In genomic region chr4:109993116-109993515, GRCh38 we compare ENCODE assay signal across 21 cellular contexts.
DNase-seq lines count a peak whose midpoint lies in the region; FAIRE-seq and TF ChIP-seq lines count a peak whose summit lies in the region.
"Had no signal": no experiment of that assay in that cellular context is flagged by ENCODE, and none has a peak within 500 bp of the region (broad histone marks: within the 10 kb centered on the region; RNA-seq: fewer than 3 reads in every experiment).

No MANE protein-coding gene starts in this region.

- peaks cover 5% of the 10 kb centered on the region; the same call in 1 of the 2 replicates for H3K9me3 ChIP-seq in SJCRH30 (replicated peaks)
- H3K9me3 ChIP-seq in trophoblast cell (ENCODE audit: insufficient read depth, low read depth, low read length), result no peaks in the 10 kb centered on the region
- H3K9me3 ChIP-seq: Caco-2 had no signal

- H3K9ac ChIP-seq in trophoblast cell (ENCODE audit: low read length), result no peak overlapping the region
- H3K9ac ChIP-seq: BLaER1 had no signal

- TF ChIP-seq POLR2A in GM12891 (IDR thresholded peaks at IDR 0.05; ENCODE audit: low read depth, low read length), result no peak

- H2AK5ac ChIP-seq in trophoblast cell (ENCODE audit: low read length), result no peak overlapping the region

- H3K4ac ChIP-seq in trophoblast cell (ENCODE audit: low read depth, low read length), result no peak overlapping the region

- H3K4me1 ChIP-seq in SJCRH30 (peaks cover 25% of the 10 kb centered on the region), trophoblast cell (ENCODE audit: control insufficient read depth in 1 of 2, insufficient read depth in 2 of 2, low read length in 2 of 2) (no peaks in the 10 kb centered on the region)

- no peak overlapping the region for H2AFZ ChIP-seq in trophoblast cell (ENCODE audit: insufficient read depth, low read length, poor library complexity)
- H2AFZ ChIP-seq: GM23338 had no signal

- H4K91ac ChIP-seq in trophoblast cell (ENCODE audit: low read depth, low read length), result no peak overlapping the region

- no peak overlapping the region for H3K4me3 ChIP-seq in SJCRH30
- H3K4me3 ChIP-seq in trophoblast cell (ENCODE audit: low read depth, low read length), result no peak overlapping the region
- H3K4me3 ChIP-seq: BLaER1, GM12878, GM23338 had no signal

- no CpG with 5 or more reads among the region's 4 CpGs for WGBS in trophoblast cell (ENCODE audit: extremely low coverage, insufficient coverage, insufficient read length)

- H4K12ac ChIP-seq in trophoblast cell (ENCODE audit: low read depth, low read length), result peak overlapping the region; percentile 56

- no peak overlapping the region for H4K8ac ChIP-seq in trophoblast cell (ENCODE audit: low read depth, low read length)

- no peak for DNase-seq in GM12891 (ENCODE audit: insufficient read length, low spot score)
- peak; percentile 6 for DNase-seq in NCI-H69 (lab: John Stamatoyannopoulos, UW)
- DNase-seq in SJCRH30, result peak; percentile 94
- DNase-seq in trophoblast cell, result no peak
- DNase-seq in cerebellar nuclear complex (lab: John Stamatoyannopoulos, UW), result no peak
- no peak for DNase-seq in GM10266 (ENCODE audit: extremely low spot score)
- DNase-seq in MV-4-11 (lab: John Stamatoyannopoulos, UW), result no peak
- DNase-seq: Caco-2; CD4-positive, CD25-positive, alpha-beta regulatory T cell; CD8-positive, alpha-beta T cell; DMS153; DND-41; H9 had no signal

- H3K4me2 ChIP-seq in trophoblast cell (ENCODE audit: low read length), result no peak overlapping the region
- H3K4me2 ChIP-seq: BLaER1, GM23338 had no signal

- H3K36me3 ChIP-seq in SJCRH30, result no peaks in the 10 kb centered on the region
- H3K36me3 ChIP-seq in trophoblast cell (ENCODE audit: control insufficient read depth in 1 of 2, insufficient read depth in 2 of 2, low read length in 2 of 2), result no peaks in the 10 kb centered on the region
- H3K36me3 ChIP-seq: BLaER1 had no signal

- H3K27me3 ChIP-seq in SJCRH30, result no peaks in the 10 kb centered on the region
- H3K27me3 ChIP-seq in trophoblast cell (ENCODE audit: insufficient read depth, low read length), result no peaks in the 10 kb centered on the region
- H3K27me3 ChIP-seq: BLaER1 had no signal

- H3K27ac ChIP-seq in SJCRH30, result peak overlapping the region; percentile 53; the same call in 1 of the 2 replicates
- no peak overlapping the region for H3K27ac ChIP-seq in trophoblast cell (ENCODE audit: low read depth, low read length)
- H3K27ac ChIP-seq: 22Rv1, BLaER1, C4-2B had no signal

- no peak overlapping the region for H3K14ac ChIP-seq in trophoblast cell (ENCODE audit: low read length)

- no peak overlapping the region for H3K23ac ChIP-seq in trophoblast cell (ENCODE audit: low read length)

- no peak overlapping the region for H2BK5ac ChIP-seq in trophoblast cell (ENCODE audit: low read depth, low read length, poor library complexity)

- H2BK120ac ChIP-seq in trophoblast cell (ENCODE audit: insufficient read depth, low read length, poor library complexity), result no peak overlapping the region

- H3K79me2 ChIP-seq in trophoblast cell (ENCODE audit: control insufficient read depth, insufficient read depth, low read length, poor library complexity), result no peaks in the 10 kb centered on the region

- TF ChIP-seq CTCF in GM10266 (IDR thresholded peaks at IDR 0.05; ENCODE audit: control insufficient read depth, insufficient read depth, low read depth, missing control alignments), result no peak

- H3K18ac ChIP-seq in trophoblast cell (ENCODE audit: low read length), result no peak overlapping the region

- no peaks in the 10 kb centered on the region for H3K79me1 ChIP-seq in trophoblast cell (ENCODE audit: low read length)

- peak; percentile 41 for FAIRE-seq in GM12891 (lab: Jason Lieb, UNC)
- FAIRE-seq: A204.1, G401.6, GM12878, GM18507 had no signal

- H2BK12ac ChIP-seq in trophoblast cell (ENCODE audit: low read length), result no peak overlapping the region

TF ChIP-seq in GM12891, 5 proteins besides CTCF, POLR2A, EP300 and RAD21:
- TF ChIP-seq POLR2AphosphoS5 (IDR thresholded peaks at IDR 0.05; ENCODE audit: low read depth, low read length), result no peak
- no peak for TF ChIP-seq SPI1 (IDR thresholded peaks at IDR 0.05; ENCODE audit: low read depth, low read length)
- TF ChIP-seq POU2F2 (IDR thresholded peaks at IDR 0.05; ENCODE audit: low read depth, low read length), result no peak
- TF ChIP-seq PAX5 (IDR thresholded peaks at IDR 0.05; ENCODE audit: insufficient read depth, low read length, severe bottlenecking), result no peak

Comparison
In these comparisons a context has a peak if more than half of its experiments do, and no peak if none do; other contexts are left out.
1. DNase-seq: peak in NCI-H69 (single experiment) and SJCRH30 (2 of 2); none in GM12891 (single experiment), trophoblast cell (0 of 2), cerebellar nuclear complex (0 of 2), GM10266 (single experiment) and MV-4-11 (single experiment).